Comparison of ENCODE assay signal across 1 cellular context in the genomic region with DNA sequence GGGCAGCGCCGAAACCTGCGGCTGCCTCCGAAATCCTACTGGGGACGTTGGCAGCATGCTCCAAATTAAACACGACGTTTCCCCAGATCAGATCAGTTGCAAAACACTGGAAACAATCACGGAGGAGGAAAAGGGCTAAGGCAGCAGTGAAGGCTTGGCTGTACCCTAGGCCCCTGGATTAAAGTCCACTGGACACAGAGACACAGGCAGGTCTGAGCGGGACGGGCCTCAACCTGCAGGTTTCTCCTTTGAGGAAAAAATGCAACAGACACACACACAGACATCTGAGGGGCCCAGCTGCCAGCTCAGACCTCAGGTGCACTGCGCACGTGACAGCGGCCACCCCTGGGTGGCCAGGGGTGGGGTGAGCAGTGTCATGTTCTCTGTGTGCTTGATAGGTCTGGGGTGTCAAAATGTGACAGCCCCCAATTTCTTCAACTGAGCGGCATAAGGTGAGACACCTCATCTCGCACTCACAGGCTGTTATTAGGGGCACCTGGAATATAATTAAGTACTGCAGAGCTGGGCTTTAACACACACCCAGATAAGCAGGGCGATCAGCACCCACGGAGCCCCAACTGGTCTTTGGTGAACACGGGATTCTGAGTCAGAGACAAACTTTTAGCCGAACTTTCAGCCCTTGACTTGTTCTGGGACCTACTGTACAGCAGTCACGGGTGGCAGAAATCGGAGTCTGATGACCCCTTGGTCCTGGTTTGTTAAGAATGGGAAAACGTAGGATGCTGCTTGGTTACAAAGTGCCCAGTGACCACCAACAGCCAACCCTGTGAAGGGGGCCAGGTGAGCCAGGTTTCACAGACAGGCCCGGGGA.
TF ChIP-seq lines count a peak whose summit lies in the region.

No MANE protein-coding gene starts in this region.

TF ChIP-seq in K562, 482 proteins besides CTCF, POLR2A, EP300 and RAD21:
- TF ChIP-seq, protein P1, sequence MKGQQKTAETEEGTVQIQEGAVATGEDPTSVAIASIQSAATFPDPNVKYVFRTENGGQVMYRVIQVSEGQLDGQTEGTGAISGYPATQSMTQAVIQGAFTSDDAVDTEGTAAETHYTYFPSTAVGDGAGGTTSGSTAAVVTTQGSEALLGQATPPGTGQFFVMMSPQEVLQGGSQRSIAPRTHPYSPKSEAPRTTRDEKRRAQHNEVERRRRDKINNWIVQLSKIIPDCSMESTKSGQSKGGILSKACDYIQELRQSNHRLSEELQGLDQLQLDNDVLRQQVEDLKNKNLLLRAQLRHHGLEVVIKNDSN (CRISPR knock-in tag; IDR thresholded peaks at IDR 0.05) = peak; percentile 62; the same call in 1 of the 2 replicates
- no peak for TF ChIP-seq SETDB1 (IDR thresholded peaks at IDR 0.05; ENCODE audit: low read length)
- no peak for TF ChIP-seq SMAD3 (CRISPR knock-in tag; conservative IDR thresholded peaks at IDR 0.05)
- TF ChIP-seq, protein P2, sequence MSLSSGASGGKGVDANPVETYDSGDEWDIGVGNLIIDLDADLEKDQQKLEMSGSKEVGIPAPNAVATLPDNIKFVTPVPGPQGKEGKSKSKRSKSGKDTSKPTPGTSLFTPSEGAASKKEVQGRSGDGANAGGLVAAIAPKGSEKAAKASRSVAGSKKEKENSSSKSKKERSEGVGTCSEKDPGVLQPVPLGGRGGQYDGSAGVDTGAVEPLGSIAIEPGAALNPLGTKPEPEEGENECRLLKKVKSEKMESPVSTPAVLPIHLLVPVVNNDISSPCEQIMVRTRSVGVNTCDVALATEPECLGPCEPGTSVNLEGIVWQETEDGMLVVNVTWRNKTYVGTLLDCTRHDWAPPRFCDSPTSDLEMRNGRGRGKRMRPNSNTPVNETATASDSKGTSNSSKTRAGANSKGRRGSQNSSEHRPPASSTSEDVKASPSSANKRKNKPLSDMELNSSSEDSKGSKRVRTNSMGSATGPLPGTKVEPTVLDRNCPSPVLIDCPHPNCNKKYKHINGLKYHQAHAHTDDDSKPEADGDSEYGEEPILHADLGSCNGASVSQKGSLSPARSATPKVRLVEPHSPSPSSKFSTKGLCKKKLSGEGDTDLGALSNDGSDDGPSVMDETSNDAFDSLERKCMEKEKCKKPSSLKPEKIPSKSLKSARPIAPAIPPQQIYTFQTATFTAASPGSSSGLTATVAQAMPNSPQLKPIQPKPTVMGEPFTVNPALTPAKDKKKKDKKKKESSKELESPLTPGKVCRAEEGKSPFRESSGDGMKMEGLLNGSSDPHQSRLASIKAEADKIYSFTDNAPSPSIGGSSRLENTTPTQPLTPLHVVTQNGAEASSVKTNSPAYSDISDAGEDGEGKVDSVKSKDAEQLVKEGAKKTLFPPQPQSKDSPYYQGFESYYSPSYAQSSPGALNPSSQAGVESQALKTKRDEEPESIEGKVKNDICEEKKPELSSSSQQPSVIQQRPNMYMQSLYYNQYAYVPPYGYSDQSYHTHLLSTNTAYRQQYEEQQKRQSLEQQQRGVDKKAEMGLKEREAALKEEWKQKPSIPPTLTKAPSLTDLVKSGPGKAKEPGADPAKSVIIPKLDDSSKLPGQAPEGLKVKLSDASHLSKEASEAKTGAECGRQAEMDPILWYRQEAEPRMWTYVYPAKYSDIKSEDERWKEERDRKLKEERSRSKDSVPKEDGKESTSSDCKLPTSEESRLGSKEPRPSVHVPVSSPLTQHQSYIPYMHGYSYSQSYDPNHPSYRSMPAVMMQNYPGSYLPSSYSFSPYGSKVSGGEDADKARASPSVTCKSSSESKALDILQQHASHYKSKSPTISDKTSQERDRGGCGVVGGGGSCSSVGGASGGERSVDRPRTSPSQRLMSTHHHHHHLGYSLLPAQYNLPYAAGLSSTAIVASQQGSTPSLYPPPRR (CRISPR knock-in tag; IDR thresholded peaks at IDR 0.05; ENCODE audit: borderline replicate concordance) = no peak
- peak; percentile 55 for TF ChIP-seq BHLHE40 (IDR thresholded peaks at IDR 0.05; ENCODE audit: low read length)
